18 cellular contexts compared by ENCODE assay signal in the genomic region with DNA sequence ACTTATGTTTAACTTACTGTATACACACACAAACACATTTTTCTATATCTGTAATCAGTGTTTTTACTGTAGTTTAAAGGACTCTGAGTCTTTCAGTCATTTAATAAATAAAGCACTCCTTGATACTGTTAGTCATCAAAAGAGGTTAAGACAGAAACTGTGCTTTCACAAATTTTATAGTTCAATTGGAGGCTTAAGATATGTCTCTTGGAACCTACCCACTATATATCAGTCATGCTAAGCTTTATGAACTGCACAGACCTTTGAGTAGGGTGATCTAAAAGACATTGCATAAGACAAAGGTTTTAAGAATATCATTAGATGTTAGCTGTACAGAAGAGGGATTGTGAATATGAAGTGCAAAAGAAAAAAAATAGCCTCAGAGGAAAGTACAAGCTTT. TPM values are rescaled to one million over a fixed set of nuclear protein-coding genes. Genes with fewer than 3 reads are reported as not detected.
"Had no signal": no experiment of that assay in that cellular context is flagged by ENCODE, and none has a peak within 500 bp of the region (broad histone marks: within the 10 kb centered on the region; RNA-seq: fewer than 3 reads in every experiment).

No MANE protein-coding gene starts in this region.

- DNase-seq: activated B cell treated with CpG ODN at 0.5 μM for 24 hours; activated gamma-delta T cell treated with Interleukin-2 at 50 U/mL for 16 hours; activated T-cell treated with anti-CD3 and anti-CD28 coated beads, Interleukin-2, amount 50 U/mL, for 24 hours; effector memory CD4-positive, alpha-beta T cell; heart right ventricle; islet precursor cell; pancreas; sigmoid colon; stimulated activated CD4-positive, alpha-beta T cell treated with anti-CD3 and anti-CD28 coated beads, Interleukin-1b, Interleukin-23, amount 100 ng/mL, for 48 hours had no signal

- H3K27ac Mint-ChIP-seq: activated B cell treated with CpG ODN at 0.5 μM for 24 hours; dendritic cell treated with granulocyte-macrophage colony-stimulating factor and Interleukin-4, amounts not matched to agents 40 ng/mL and 50 ng/mL, for 4 days; T-helper 2 cell treated with Interferon-gamma antibody and Interleukin-4, amounts not matched to agents 5 μg/mL and 100 μg/mL, for 36 hours had no signal

- FAIRE-seq: bronchial epithelial cell, pancreas had no signal

- H3K27me3 ChIP-seq: ascending aorta, gastroesophageal sphincter, heart right ventricle, pancreas, sigmoid colon, tibial nerve, vagina had no signal

- H3K9me3 ChIP-seq: ascending aorta, gastroesophageal sphincter, heart right ventricle, pancreas, sigmoid colon, tibial nerve, vagina had no signal

- ATAC-seq: gastroesophageal sphincter, heart right ventricle had no signal

- H3K27ac ChIP-seq: ascending aorta, gastroesophageal sphincter, heart right ventricle, pancreas, sigmoid colon, tibial nerve, vagina had no signal

- H3K4me3 Mint-ChIP-seq: activated B cell treated with CpG ODN at 0.5 μM for 24 hours; activated T-cell treated with anti-CD3 and anti-CD28 coated beads, Interleukin-2, amount 50 U/mL, for 24 hours; dendritic cell treated with granulocyte-macrophage colony-stimulating factor and Interleukin-4, amounts not matched to agents 40 ng/mL and 50 ng/mL, for 4 days; T-helper 2 cell treated with Interferon-gamma antibody and Interleukin-4, amounts not matched to agents 5 μg/mL and 100 μg/mL, for 36 hours had no signal

- H3K4me1 ChIP-seq: ascending aorta, pancreas, vagina had no signal

- H3K9me3 Mint-ChIP-seq: activated B cell treated with CpG ODN at 0.5 μM for 24 hours; activated T-cell treated with anti-CD3 and anti-CD28 coated beads, Interleukin-2, amount 50 U/mL, for 24 hours; dendritic cell treated with granulocyte-macrophage colony-stimulating factor and Interleukin-4, amounts not matched to agents 40 ng/mL and 50 ng/mL, for 4 days; T-helper 2 cell treated with Interferon-gamma antibody and Interleukin-4, amounts not matched to agents 5 μg/mL and 100 μg/mL, for 36 hours had no signal

- H3K27me3 Mint-ChIP-seq: activated B cell treated with CpG ODN at 0.5 μM for 24 hours; activated T-cell treated with anti-CD3 and anti-CD28 coated beads, Interleukin-2, amount 50 U/mL, for 24 hours; dendritic cell treated with granulocyte-macrophage colony-stimulating factor and Interleukin-4, amounts not matched to agents 40 ng/mL and 50 ng/mL, for 4 days had no signal

- H3K4me3 ChIP-seq: ascending aorta, gastroesophageal sphincter, heart right ventricle, lung, pancreas, sigmoid colon, tibial nerve, vagina had no signal

RNA-seq across cellular contexts. Expression of a gene that starts 29.7 kb away (rescaled TPM):
- total RNA-seq: activated B cell treated with CpG ODN at 0.5 μM for 24 hours, ascending aorta, bronchial epithelial cell, cerebellum, gastroesophageal sphincter, heart right ventricle, lung, pancreas, sigmoid colon, tibial nerve, vagina had no signal
